In genomic region chr13:112769615-112770014, GRCh38 we compare ENCODE assay signal across 1 cellular context.
TF ChIP-seq lines count a peak whose summit lies in the region.

No MANE protein-coding gene starts in this region.

TF ChIP-seq in HepG2, 621 proteins besides CTCF, POLR2A, EP300 and RAD21 (continued from another document):
- no peak for TF ChIP-seq ZNF382 (CRISPR knock-in tag; IDR thresholded peaks at IDR 0.05; ENCODE audit: borderline replicate concordance)
- no peak for TF ChIP-seq TFDP1 (CRISPR knock-in tag; IDR thresholded peaks at IDR 0.05; ENCODE audit: borderline replicate concordance)
- TF ChIP-seq SP5 (CRISPR knock-in tag; IDR thresholded peaks at IDR 0.05; ENCODE audit: borderline replicate concordance, low read depth) = no peak
- peak; percentile 92 for TF ChIP-seq ZBTB38 (CRISPR knock-in tag; IDR thresholded peaks at IDR 0.05)
- TF ChIP-seq, protein P1, sequence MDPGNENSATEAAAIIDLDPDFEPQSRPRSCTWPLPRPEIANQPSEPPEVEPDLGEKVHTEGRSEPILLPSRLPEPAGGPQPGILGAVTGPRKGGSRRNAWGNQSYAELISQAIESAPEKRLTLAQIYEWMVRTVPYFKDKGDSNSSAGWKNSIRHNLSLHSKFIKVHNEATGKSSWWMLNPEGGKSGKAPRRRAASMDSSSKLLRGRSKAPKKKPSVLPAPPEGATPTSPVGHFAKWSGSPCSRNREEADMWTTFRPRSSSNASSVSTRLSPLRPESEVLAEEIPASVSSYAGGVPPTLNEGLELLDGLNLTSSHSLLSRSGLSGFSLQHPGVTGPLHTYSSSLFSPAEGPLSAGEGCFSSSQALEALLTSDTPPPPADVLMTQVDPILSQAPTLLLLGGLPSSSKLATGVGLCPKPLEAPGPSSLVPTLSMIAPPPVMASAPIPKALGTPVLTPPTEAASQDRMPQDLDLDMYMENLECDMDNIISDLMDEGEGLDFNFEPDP (CRISPR knock-in tag; conservative IDR thresholded peaks at IDR 0.05) = no peak
